1 cellular context compared by ENCODE assay signal in the genomic region with DNA sequence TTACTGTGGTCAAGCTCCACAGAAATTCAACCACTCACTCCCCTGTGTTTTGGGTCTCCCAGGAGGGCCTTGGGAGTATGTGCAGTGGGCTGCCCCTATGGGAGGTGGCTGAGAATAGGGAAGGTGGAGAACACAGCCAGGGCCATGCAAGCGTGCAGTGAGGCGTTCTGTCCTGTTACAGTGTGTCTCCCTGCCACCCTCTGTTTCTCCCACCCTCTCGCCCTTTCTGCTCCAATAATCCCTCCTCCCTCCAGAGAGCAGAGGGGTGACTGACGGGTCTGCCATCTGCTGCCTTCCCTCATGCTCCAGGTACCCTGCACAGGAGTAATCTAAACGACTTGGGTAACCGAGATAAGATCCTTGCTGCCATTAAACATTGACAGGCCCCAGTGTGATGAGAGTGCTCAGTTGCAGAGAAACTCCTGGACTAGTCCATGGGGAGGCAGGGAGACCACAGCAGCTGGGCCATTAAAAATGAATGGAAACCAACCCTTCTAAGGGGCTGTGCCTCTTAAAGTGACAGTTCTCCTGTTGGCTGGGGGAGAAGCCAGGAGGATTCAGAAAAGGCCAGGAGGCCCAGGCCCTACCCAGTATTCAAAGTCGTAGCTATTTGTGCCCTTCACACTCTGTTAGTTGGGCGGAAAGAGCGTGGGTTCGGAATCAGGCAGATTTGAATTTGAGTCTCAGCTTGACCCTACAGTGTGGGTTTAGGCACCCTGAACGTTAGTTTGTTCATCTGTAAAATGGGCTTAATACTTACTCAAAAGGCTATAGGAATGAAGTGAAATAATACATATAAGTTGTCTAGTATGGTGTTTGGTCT.
TF ChIP-seq lines count a peak whose summit lies in the region.

No MANE protein-coding gene starts in this region.

TF ChIP-seq in K562, 482 proteins besides CTCF, POLR2A, EP300 and RAD21 (continued from another document):
- TF ChIP-seq MEIS2 (IDR thresholded peaks at IDR 0.05; ENCODE audit: partially characterized antibody) = peak; percentile 18
- TF ChIP-seq ADNP (tag; IDR thresholded peaks at IDR 0.05) = peak; percentile 59; the same call in 1 of the 2 replicates
- TF ChIP-seq ZNF121 (CRISPR knock-in tag; conservative IDR thresholded peaks at IDR 0.05) = peak; percentile 37; the same call in 1 of the 2 replicates
- TF ChIP-seq PKNOX1 (IDR thresholded peaks at IDR 0.05) = peak; percentile 36
- TF ChIP-seq RBM25 (IDR thresholded peaks at IDR 0.05; ENCODE audit: low read depth, low read length, severe bottlenecking) = peak; percentile 75
- 0 out of 2 replicates have a peak, but pooled peaks have one; percentile 24 for TF ChIP-seq ZNF431 (CRISPR knock-in tag; IDR thresholded peaks at IDR 0.05)
